9 cellular contexts compared by ENCODE assay signal in the genomic region with DNA sequence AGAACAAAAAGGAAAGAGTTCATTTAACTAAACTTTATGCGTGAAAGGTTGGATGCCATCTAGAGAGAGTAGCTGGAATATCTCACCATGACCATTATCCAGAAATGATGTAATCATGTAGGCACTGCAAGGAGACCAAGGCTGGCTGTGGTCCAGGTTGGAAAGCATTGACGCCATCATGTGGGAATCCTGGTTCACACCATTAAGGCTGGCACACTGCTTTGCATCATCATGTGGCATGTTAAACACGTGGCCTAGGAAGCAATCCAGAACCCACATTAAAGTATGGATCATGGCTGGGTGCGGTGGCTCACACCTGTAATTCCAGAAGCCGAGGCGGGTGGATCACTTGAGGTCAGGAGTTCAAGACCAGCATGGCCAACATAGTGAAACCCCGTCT. TPM values are rescaled to one million over a fixed set of nuclear protein-coding genes. Genes with fewer than 3 reads are reported as not detected.
DNase-seq lines count a peak whose midpoint lies in the region; ATAC-seq lines count a peak whose summit lies in the region.
"Had no signal": no experiment of that assay in that cellular context is flagged by ENCODE, and none has a peak within 500 bp of the region (broad histone marks: within the 10 kb centered on the region; RNA-seq: fewer than 3 reads in every experiment).

No MANE protein-coding gene starts in this region.

- DNase-seq in AG08396 (ENCODE audit: low spot score) = peak; percentile 36
- DNase-seq in LHCN-M2 (ENCODE audit: low read depth) = peak; percentile 90
- peak; percentile 31 for DNase-seq in dedifferentiated amniotic fluid mesenchymal stem cell (ENCODE audit: extremely low spot score)
- DNase-seq in myocyte (ENCODE audit: low read depth) = peak; percentile 93
- no peak for DNase-seq in stimulated activated CD8-positive, alpha-beta memory T cell treated with anti-CD3 and anti-CD28 coated beads, Interleukin-4, amount 100 ng/mL, for 48 hours
- no peak for DNase-seq in SIG-M5 treated with dmso at 0.1 percent for 504 hours (lab: John Stamatoyannopoulos, UW; ENCODE audit: unreplicated experiment)
- no peak for DNase-seq in UCSD-AML1 (lab: John Stamatoyannopoulos, UW; ENCODE audit: unreplicated experiment)
- DNase-seq: NCI-H1417 treated with DMSO at 0.1 percent for 48 hours had no signal

- ATAC-seq in GM19324 (IDR thresholded peaks at IDR 0.05; ENCODE audit: low FRiP score, unreplicated experiment) = no peak

RNA-seq across cellular contexts. Expression of a gene that starts 4.3 kb away (rescaled TPM):
- 82.8 and 101 TPM in 2 replicates for total RNA-seq in LHCN-M2 (2014; rRNA removed)
- 75.9 TPM for polyA plus RNA-seq in LHCN-M2 (2012)
- 21.4 and 23.0 TPM in 2 replicates for total RNA-seq in myocyte
- polyA plus RNA-seq in myocyte (2012) = 38.5 TPM

Comparison
In these comparisons a context has a peak if more than half of its experiments do, and no peak if none do; other contexts are left out.
1. DNase-seq: peak in AG08396 (single experiment), LHCN-M2 (single experiment), dedifferentiated amniotic fluid mesenchymal stem cell (single experiment) and myocyte (single experiment); none in stimulated activated CD8-positive, alpha-beta memory T cell treated with anti-CD3 and anti-CD28 coated beads, Interleukin-4, amount 100 ng/mL, for 48 hours (single experiment), SIG-M5 treated with dmso at 0.1 percent for 504 hours (single experiment) and UCSD-AML1 (single experiment).